In genomic region chr14:78959674-78960264, GRCh38 we compare ENCODE assay signal across 8 cellular contexts.
DNase-seq lines count a peak whose midpoint lies in the region; ATAC-seq, FAIRE-seq and TF ChIP-seq lines count a peak whose summit lies in the region.

No MANE protein-coding gene starts in this region.

- no peaks in the 10 kb centered on the region for H3F3A ChIP-seq in smooth muscle cell (ENCODE audit: low read depth)

- peak; percentile 88 for TF ChIP-seq CTCF in HFF-Myc (IDR thresholded peaks at IDR 0.05; ENCODE audit: low read depth, low read length, missing control alignments)
- TF ChIP-seq CTCF in GM12878 (IDR thresholded peaks at IDR 0.05 in 2 of 3, conservative IDR thresholded peaks at IDR 0.05 in 1 of 3; ENCODE audit: control insufficient read depth in 2 of 3, extremely low read depth in 1 of 3, insufficient read depth in 1 of 3, low read depth in 3 of 3, low read length in 3 of 3): peak; percentile 70 to 82 (median 80)
- peak; percentile 83 for TF ChIP-seq CTCF in smooth muscle cell (IDR thresholded peaks at IDR 0.05; ENCODE audit: borderline replicate concordance, insufficient read depth, poor library complexity, severe bottlenecking)

- H3K79me2 ChIP-seq in GM12878 (ENCODE audit: control insufficient read depth, insufficient read depth, low read length) (no peaks in the 10 kb centered on the region), smooth muscle cell (ENCODE audit: low read depth) (no peaks in the 10 kb centered on the region)

- RAD21 ChIA-PET in GM12878 (lab: Charles Lee; ENCODE audit: unreplicated experiment): interaction anchor here (1.1 kb wide), 1 partner anchor 1890 kb away, joined by 3 read pairs; no protein-coding TSS in a partner anchor

- no peaks in the 10 kb centered on the region for H3K4me1 ChIP-seq in GM12878 (ENCODE audit: control insufficient read depth, insufficient read depth, low read length)
- no peaks in the 10 kb centered on the region for H3K4me1 ChIP-seq in smooth muscle cell (ENCODE audit: low read depth)

- ATAC-seq in GM12878: peak; percentile 87
- no peak for ATAC-seq in GM21737 (IDR thresholded peaks at IDR 0.05; ENCODE audit: unreplicated experiment)

- H4K20me1 ChIP-seq in GM12878 (ENCODE audit: control insufficient read depth, insufficient read depth): no peaks in the 10 kb centered on the region
- H4K20me1 ChIP-seq in smooth muscle cell (ENCODE audit: low read depth): no peaks in the 10 kb centered on the region

- SMC1A ChIA-PET in GM12878 (lab: Charles Lee; ENCODE audit: uncharacterized antibody, unreplicated experiment): interaction anchor here (1.5 kb wide), 1 partner anchor 9 kb away, joined by 3 read pairs; no protein-coding TSS in a partner anchor

- intact Hi-C loops in GM12878 (cut with micrococcal nuclease; ENCODE audit: unreplicated experiment): no loop called here

- in situ Hi-C loops in GM12878 (cut with MboI): loop anchor here (10.0 kb wide), 1 partner anchor 1885 kb away; no protein-coding TSS in a partner anchor

- H3K27ac ChIP-seq in GM12878 (ENCODE audit: control insufficient read depth, insufficient read depth): no peak overlapping the region
- no peak overlapping the region for H3K27ac ChIP-seq in smooth muscle cell (ENCODE audit: low read depth)

- POLR2A ChIA-PET in GM12878 (lab: Charles Lee): no interaction called here

- peak; percentile 57 for FAIRE-seq in GM12878 (lab: Jason Lieb, UNC)

- 8% methylated on average over 9 of the region's 9 CpGs for WGBS in GM12878 (ENCODE audit: insufficient coverage, insufficient replicate concordance, low lambda C conversion rate, missing lambda C conversion rate)
- WGBS in smooth muscle cell (ENCODE audit: low lambda C conversion rate): 34% methylated on average over 9 of the region's 9 CpGs

- no peaks in the 10 kb centered on the region for H3K36me3 ChIP-seq in GM12878 (ENCODE audit: control insufficient read depth in 2 of 2, insufficient read depth in 2 of 2, low read length in 1 of 2)
- H3K36me3 ChIP-seq in smooth muscle cell (ENCODE audit: low read depth): no peaks in the 10 kb centered on the region

- H2AFZ ChIP-seq in GM12878 (ENCODE audit: control insufficient read depth, low read depth, low read length) (no peak overlapping the region), smooth muscle cell (ENCODE audit: low read depth) (no peak overlapping the region)

- TF ChIP-seq RAD21 in GM12878 (IDR thresholded peaks at IDR 0.05; ENCODE audit: insufficient read depth, low read depth, low read length): peak; percentile 49

- CTCF ChIA-PET in GM12878 (lab: Yijun Ruan, JAX): interaction anchor here (0.7 to 3.2 kb wide), 14 partner anchors 9 to 1904 kb away, joined by 3 to 33 read pairs (median 6); no protein-coding TSS in a partner anchor

- no peak for TF ChIP-seq EP300 in GM12878 (IDR thresholded peaks at IDR 0.05; ENCODE audit: borderline replicate concordance in 1 of 2, control insufficient read depth in 1 of 2, low read depth in 2 of 2, low read length in 2 of 2)

- no peaks in the 10 kb centered on the region for H3K27me3 ChIP-seq in GM12878 (replicated peaks in 1 of 2; ENCODE audit: control insufficient read depth in 2 of 2, insufficient read depth in 2 of 2, low read length in 1 of 2)
- H3K27me3 ChIP-seq in smooth muscle cell (ENCODE audit: low read depth): no peaks in the 10 kb centered on the region

- H3K9me3 ChIP-seq in GM12878 (replicated peaks; ENCODE audit: control insufficient read depth, insufficient read depth, low read length) (no peaks in the 10 kb centered on the region), smooth muscle cell (replicated peaks; ENCODE audit: low read depth) (no peaks in the 10 kb centered on the region)

- TF ChIP-seq POLR2A in GM12878 (IDR thresholded peaks at IDR 0.05; ENCODE audit: low read depth, low read length): no peak

- DNase-seq in GM04503 (ENCODE audit: low read depth) (peak; percentile 19), HFF-Myc (ENCODE audit: extremely low read depth, low read depth) (peak; percentile 71), NCI-H128 (lab: John Stamatoyannopoulos, UW; ENCODE audit: unreplicated experiment) (peak; percentile 78), SW480 (ENCODE audit: low spot score) (peak; percentile 58), GM12878 (ENCODE audit: low read depth, low spot score) (no peak), iPS DF 19.7 (ENCODE audit: low read depth, low spot score) (peak; percentile 7), smooth muscle cell (lab: John Stamatoyannopoulos, UW; ENCODE audit: unreplicated experiment) (peak; percentile 15)

- no TSS peak for BruUV-seq in GM12878 (replicated peaks; lab: Mats Ljungman, UMichigan)

- H3K4me3 ChIP-seq in HFF-Myc (replicated peaks; ENCODE audit: low read depth, low read length): no peak overlapping the region
- H3K4me3 ChIP-seq in GM12878: no peak overlapping the region
- H3K4me3 ChIP-seq in smooth muscle cell: no peak overlapping the region

- H3K4me2 ChIP-seq in GM12878 (ENCODE audit: control insufficient read depth, insufficient read depth) (no peak overlapping the region), smooth muscle cell (peak overlapping the region; percentile 50)

- H3K9ac ChIP-seq in GM12878 (ENCODE audit: control insufficient read depth, insufficient read depth, low read length): no peak overlapping the region
- H3K9ac ChIP-seq in smooth muscle cell (ENCODE audit: low read depth): no peak overlapping the region

TF ChIP-seq in GM12878, 131 proteins besides CTCF, POLR2A, EP300 and RAD21:
- TF ChIP-seq BCLAF1 (IDR thresholded peaks at IDR 0.05) (no peak), SMC3 (IDR thresholded peaks at IDR 0.05; ENCODE audit: borderline replicate concordance, low read length) (peak; percentile 39; the same call in 1 of the 2 replicates)
